In the genomic region with DNA sequence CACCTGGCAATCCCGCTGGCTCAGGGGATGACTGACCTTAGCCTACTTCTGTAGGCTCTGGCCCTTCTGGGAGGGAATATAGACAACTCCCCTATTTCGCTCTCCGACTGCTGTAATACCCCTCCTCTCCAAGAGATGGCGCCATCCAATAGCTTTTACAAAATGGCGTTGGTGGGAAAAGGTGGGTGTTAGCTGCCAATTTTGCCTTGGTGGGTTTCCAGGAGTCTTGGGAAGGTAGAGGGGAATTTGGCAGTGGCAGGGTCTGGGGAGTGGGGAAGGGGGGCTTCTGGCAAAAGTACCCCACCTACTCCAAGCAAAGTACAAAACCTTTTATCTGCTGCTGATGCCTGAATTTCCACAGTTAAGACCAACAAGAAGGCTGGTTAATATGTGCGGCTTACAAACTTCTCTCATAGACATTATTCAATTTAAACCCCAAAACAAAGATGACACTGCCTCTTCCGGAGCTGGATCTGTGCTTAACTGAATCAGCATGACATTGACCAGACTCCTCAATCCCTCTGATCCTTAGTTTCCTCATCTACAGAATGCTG, we compare ENCODE assay signal across 8 cellular contexts.
A peak's percentile ranks its signal among the peaks of the same experiment; 100 is the strongest.
DNase-seq lines count a peak whose midpoint lies in the region; ATAC-seq and TF ChIP-seq lines count a peak whose summit lies in the region.

No MANE protein-coding gene starts in this region.

- no peaks in the 10 kb centered on the region for H3K4me1 ChIP-seq in fibroblast of lung (ENCODE audit: control insufficient read depth, extremely low read depth, insufficient read depth, low read length)

- no peak overlapping the region for H3K4me2 ChIP-seq in fibroblast of lung (ENCODE audit: extremely low read depth, insufficient read depth, low read length)

- no peaks in the 10 kb centered on the region for H3K79me2 ChIP-seq in fibroblast of lung (ENCODE audit: control insufficient read depth, insufficient read depth, low read length)

- no peaks in the 10 kb centered on the region for H3K36me3 ChIP-seq in fibroblast of lung (ENCODE audit: control insufficient read depth, insufficient read depth, low read length)

- DNase-seq in NCI-H2081 (lab: John Stamatoyannopoulos, UW) (peak; percentile 17 to 24), NCI-H2081 treated with DMSO at 0.1 percent for 48 hours (lab: John Stamatoyannopoulos, UW) (no peak), HT1080 (ENCODE audit: low read depth) (peak; percentile 35), fibroblast of lung (ENCODE audit: low read depth in 2 of 2) (peak; percentile 7 to 24), omental fat pad (ENCODE audit: low spot score) (peak; percentile 49), DMS79 treated with DMSO at 0.1 percent for 48 hours (lab: John Stamatoyannopoulos, UW) (no peak)
- DNase-seq in central memory CD4-positive, alpha-beta T cell = no peak

- no peak overlapping the region for H3K9ac ChIP-seq in fibroblast of lung (ENCODE audit: insufficient read depth, low read length)

- no peaks in the 10 kb centered on the region for H3K9me3 ChIP-seq in fibroblast of lung (ENCODE audit: control insufficient read depth, insufficient read depth, low read depth, low read length)

- no peaks in the 10 kb centered on the region for H4K20me1 ChIP-seq in fibroblast of lung (ENCODE audit: control insufficient read depth, extremely low read depth, insufficient read depth, low read length)

- no peak overlapping the region for H3K27ac ChIP-seq in fibroblast of lung (ENCODE audit: insufficient read depth, low read length)

- no peak overlapping the region for H2AFZ ChIP-seq in fibroblast of lung (ENCODE audit: low read length)

- ATAC-seq in SK-N-SH treated with all-trans-retinoic acid at 6 μM for 48 hours (peak; percentile 63), omental fat pad (ENCODE audit: low FRiP score) (no peak)

- TF ChIP-seq CTCF in fibroblast of lung (conservative IDR thresholded peaks at IDR 0.05 in 1 of 2, IDR thresholded peaks at IDR 0.05 in 1 of 2; ENCODE audit: low read depth in 1 of 2, low read length in 2 of 2) = peak; percentile 81
- peak in 1 of 3 donors; percentile 30 for TF ChIP-seq CTCF in omental fat pad (IDR thresholded peaks at IDR 0.05)

- H3K4me3 ChIP-seq in fibroblast of lung (replicated peaks in 1 of 4; ENCODE audit: control extremely low read depth in 1 of 4, insufficient read depth in 1 of 4, low read depth in 3 of 4, low read length in 4 of 4) = no peak overlapping the region

- no peaks in the 10 kb centered on the region for H3K27me3 ChIP-seq in fibroblast of lung (ENCODE audit: control insufficient read depth, insufficient read depth, low read length)

TF ChIP-seq in SK-N-SH treated with all-trans-retinoic acid at 6 μM for 48 hours, 23 proteins besides CTCF, POLR2A, EP300 and RAD21:
- TF ChIP-seq SNAI2 (CRISPR knock-in tag; IDR thresholded peaks at IDR 0.05) = no peak
- TF ChIP-seq, protein P1, sequence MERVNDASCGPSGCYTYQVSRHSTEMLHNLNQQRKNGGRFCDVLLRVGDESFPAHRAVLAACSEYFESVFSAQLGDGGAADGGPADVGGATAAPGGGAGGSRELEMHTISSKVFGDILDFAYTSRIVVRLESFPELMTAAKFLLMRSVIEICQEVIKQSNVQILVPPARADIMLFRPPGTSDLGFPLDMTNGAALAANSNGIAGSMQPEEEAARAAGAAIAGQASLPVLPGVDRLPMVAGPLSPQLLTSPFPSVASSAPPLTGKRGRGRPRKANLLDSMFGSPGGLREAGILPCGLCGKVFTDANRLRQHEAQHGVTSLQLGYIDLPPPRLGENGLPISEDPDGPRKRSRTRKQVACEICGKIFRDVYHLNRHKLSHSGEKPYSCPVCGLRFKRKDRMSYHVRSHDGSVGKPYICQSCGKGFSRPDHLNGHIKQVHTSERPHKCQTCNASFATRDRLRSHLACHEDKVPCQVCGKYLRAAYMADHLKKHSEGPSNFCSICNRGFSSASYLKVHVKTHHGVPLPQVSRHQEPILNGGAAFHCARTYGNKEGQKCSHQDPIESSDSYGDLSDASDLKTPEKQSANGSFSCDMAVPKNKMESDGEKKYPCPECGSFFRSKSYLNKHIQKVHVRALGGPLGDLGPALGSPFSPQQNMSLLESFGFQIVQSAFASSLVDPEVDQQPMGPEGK (CRISPR knock-in tag; IDR thresholded peaks at IDR 0.05; ENCODE audit: borderline replicate concordance) = no peak
- TF ChIP-seq ZNF565 (CRISPR knock-in tag; conservative IDR thresholded peaks at IDR 0.05; ENCODE audit: low read depth) = no peak
- TF ChIP-seq, protein P2, sequence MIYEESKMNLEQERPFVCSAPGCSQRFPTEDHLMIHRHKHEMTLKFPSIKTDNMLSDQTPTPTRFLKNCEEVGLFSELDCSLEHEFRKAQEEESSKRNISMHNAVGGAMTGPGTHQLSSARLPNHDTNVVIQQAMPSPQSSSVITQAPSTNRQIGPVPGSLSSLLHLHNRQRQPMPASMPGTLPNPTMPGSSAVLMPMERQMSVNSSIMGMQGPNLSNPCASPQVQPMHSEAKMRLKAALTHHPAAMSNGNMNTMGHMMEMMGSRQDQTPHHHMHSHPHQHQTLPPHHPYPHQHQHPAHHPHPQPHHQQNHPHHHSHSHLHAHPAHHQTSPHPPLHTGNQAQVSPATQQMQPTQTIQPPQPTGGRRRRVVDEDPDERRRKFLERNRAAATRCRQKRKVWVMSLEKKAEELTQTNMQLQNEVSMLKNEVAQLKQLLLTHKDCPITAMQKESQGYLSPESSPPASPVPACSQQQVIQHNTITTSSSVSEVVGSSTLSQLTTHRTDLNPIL (CRISPR knock-in tag; IDR thresholded peaks at IDR 0.05; ENCODE audit: low read depth) = no peak
- TF ChIP-seq ARNTL (CRISPR knock-in tag; IDR thresholded peaks at IDR 0.05; ENCODE audit: borderline replicate concordance, low read depth) = no peak
- TF ChIP-seq ZFP30 (CRISPR knock-in tag; IDR thresholded peaks at IDR 0.05) = no peak
- no peak for TF ChIP-seq CSDC2 (CRISPR knock-in tag; IDR thresholded peaks at IDR 0.05)
- TF ChIP-seq, protein P3, sequence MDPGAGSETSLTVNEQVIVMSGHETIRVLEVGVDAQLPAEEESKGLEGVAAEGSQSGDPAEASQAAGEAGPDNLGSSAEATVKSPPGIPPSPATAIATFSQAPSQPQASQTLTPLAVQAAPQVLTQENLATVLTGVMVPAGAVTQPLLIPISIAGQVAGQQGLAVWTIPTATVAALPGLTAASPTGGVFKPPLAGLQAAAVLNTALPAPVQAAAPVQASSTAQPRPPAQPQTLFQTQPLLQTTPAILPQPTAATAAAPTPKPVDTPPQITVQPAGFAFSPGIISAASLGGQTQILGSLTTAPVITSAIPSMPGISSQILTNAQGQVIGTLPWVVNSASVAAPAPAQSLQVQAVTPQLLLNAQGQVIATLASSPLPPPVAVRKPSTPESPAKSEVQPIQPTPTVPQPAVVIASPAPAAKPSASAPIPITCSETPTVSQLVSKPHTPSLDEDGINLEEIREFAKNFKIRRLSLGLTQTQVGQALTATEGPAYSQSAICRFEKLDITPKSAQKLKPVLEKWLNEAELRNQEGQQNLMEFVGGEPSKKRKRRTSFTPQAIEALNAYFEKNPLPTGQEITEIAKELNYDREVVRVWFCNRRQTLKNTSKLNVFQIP (CRISPR knock-in tag; IDR thresholded peaks at IDR 0.05; ENCODE audit: borderline replicate concordance, low read depth) = no peak
- TF ChIP-seq PPARA (CRISPR knock-in tag; IDR thresholded peaks at IDR 0.05; ENCODE audit: borderline replicate concordance) = no peak
- TF ChIP-seq GLIS3 (CRISPR knock-in tag; IDR thresholded peaks at IDR 0.05) = no peak
- no peak for TF ChIP-seq RARB (CRISPR knock-in tag; IDR thresholded peaks at IDR 0.05)
- TF ChIP-seq ISL1 (CRISPR knock-in tag; IDR thresholded peaks at IDR 0.05) = no peak
- no peak for TF ChIP-seq ZNF70 (CRISPR knock-in tag; IDR thresholded peaks at IDR 0.05)
- TF ChIP-seq, protein P4, sequence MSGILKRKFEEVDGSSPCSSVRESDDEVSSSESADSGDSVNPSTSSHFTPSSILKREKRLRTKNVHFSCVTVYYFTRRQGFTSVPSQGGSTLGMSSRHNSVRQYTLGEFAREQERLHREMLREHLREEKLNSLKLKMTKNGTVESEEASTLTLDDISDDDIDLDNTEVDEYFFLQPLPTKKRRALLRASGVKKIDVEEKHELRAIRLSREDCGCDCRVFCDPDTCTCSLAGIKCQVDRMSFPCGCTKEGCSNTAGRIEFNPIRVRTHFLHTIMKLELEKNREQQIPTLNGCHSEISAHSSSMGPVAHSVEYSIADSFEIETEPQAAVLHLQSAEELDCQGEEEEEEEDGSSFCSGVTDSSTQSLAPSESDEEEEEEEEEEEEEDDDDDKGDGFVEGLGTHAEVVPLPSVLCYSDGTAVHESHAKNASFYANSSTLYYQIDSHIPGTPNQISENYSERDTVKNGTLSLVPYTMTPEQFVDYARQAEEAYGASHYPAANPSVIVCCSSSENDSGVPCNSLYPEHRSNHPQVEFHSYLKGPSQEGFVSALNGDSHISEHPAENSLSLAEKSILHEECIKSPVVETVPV (CRISPR knock-in tag; IDR thresholded peaks at IDR 0.05) = no peak
- no peak for TF ChIP-seq BACH2 (CRISPR knock-in tag; IDR thresholded peaks at IDR 0.05; ENCODE audit: borderline replicate concordance)
- no peak for TF ChIP-seq ESRRG (CRISPR knock-in tag; IDR thresholded peaks at IDR 0.05)
- TF ChIP-seq, protein P5, sequence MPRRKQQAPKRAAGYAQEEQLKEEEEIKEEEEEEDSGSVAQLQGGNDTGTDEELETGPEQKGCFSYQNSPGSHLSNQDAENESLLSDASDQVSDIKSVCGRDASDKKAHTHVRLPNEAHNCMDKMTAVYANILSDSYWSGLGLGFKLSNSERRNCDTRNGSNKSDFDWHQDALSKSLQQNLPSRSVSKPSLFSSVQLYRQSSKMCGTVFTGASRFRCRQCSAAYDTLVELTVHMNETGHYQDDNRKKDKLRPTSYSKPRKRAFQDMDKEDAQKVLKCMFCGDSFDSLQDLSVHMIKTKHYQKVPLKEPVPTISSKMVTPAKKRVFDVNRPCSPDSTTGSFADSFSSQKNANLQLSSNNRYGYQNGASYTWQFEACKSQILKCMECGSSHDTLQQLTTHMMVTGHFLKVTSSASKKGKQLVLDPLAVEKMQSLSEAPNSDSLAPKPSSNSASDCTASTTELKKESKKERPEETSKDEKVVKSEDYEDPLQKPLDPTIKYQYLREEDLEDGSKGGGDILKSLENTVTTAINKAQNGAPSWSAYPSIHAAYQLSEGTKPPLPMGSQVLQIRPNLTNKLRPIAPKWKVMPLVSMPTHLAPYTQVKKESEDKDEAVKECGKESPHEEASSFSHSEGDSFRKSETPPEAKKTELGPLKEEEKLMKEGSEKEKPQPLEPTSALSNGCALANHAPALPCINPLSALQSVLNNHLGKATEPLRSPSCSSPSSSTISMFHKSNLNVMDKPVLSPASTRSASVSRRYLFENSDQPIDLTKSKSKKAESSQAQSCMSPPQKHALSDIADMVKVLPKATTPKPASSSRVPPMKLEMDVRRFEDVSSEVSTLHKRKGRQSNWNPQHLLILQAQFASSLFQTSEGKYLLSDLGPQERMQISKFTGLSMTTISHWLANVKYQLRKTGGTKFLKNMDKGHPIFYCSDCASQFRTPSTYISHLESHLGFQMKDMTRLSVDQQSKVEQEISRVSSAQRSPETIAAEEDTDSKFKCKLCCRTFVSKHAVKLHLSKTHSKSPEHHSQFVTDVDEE (CRISPR knock-in tag; IDR thresholded peaks at IDR 0.05) = no peak
- TF ChIP-seq TOX (CRISPR knock-in tag; IDR thresholded peaks at IDR 0.05; ENCODE audit: borderline replicate concordance) = no peak

Comparison
In these comparisons a context has a peak if more than half of its experiments do, and no peak if none do; other contexts are left out.
1. DNase-seq: peak in NCI-H2081 (2 of 2), HT1080 (single experiment), fibroblast of lung (2 of 2) and omental fat pad (single experiment); none in NCI-H2081 treated with DMSO at 0.1 percent for 48 hours (single experiment), central memory CD4-positive, alpha-beta T cell (single experiment) and DMS79 treated with DMSO at 0.1 percent for 48 hours (single experiment).